In the genomic region with DNA sequence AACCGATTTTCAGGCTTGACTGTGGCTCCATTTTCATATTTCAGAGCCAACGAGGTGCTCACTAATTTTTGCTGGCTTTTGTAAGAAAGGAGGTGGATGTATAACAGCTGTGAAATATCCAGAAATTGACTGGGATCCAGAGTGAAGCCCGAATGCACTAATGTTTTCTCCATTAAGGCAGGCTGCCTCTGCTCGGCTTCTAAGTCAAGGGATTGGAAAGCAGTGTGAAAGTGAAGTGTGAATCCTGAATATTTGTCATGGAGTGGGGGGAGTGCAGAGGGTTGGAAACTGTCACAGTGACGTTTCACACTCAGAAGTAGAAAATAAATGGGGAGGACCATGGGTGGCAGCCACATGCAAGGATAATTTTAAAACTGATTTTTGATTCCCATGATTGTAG, we compare ENCODE assay signal across 23 cellular contexts.
DNase-seq lines count a peak whose midpoint lies in the region; ATAC-seq and TF ChIP-seq lines count a peak whose summit lies in the region.
"Had no signal": no experiment of that assay in that cellular context is flagged by ENCODE, and none has a peak within 500 bp of the region (broad histone marks: within the 10 kb centered on the region; RNA-seq: fewer than 3 reads in every experiment).

No MANE protein-coding gene starts in this region.

- H3K9me3 ChIP-seq in mammary epithelial cell (replicated peaks; ENCODE audit: insufficient read depth, low read length): no peaks in the 10 kb centered on the region
- H3K9me3 ChIP-seq in ovary: no peaks in the 10 kb centered on the region
- H3K9me3 ChIP-seq in vagina: no peaks in the 10 kb centered on the region
- H3K9me3 ChIP-seq in Peyer's patch: no peaks in the 10 kb centered on the region
- H3K9me3 ChIP-seq: A549, BLaER1 had no signal

- TF ChIP-seq CTCF in MCF 10A (IDR thresholded peaks at IDR 0.05; ENCODE audit: unreplicated experiment) (no peak), mammary epithelial cell (conservative IDR thresholded peaks at IDR 0.05 in 1 of 2, IDR thresholded peaks at IDR 0.05 in 1 of 2; ENCODE audit: extremely low read depth in 1 of 2, insufficient read depth in 1 of 2, low read depth in 1 of 2, low read length in 2 of 2) (no peak), fibroblast of the aortic adventitia (IDR thresholded peaks at IDR 0.05; ENCODE audit: insufficient read depth, low read length) (no peak), ovary (IDR thresholded peaks at IDR 0.05) (no peak), vagina (IDR thresholded peaks at IDR 0.05) (no peak), Peyer's patch (IDR thresholded peaks at IDR 0.05) (no peak)

- peaks cover 9% of the 10 kb centered on the region for H3K36me3 Mint-ChIP-seq in MCF 10A (ENCODE audit: insufficient read depth, unreplicated experiment)
- H3K36me3 Mint-ChIP-seq: stimulated activated naive B cell treated with anti-CD40 and anti-IgM and Interleukin-4, amounts not matched to agents 10 μg/mL and 1 μg/mL and 100 μg/mL, for 72 hours; type B pancreatic cell had no signal

- CTCF ChIA-PET in MCF 10A (lab: Yijun Ruan, JAX) (interaction anchor here (0.7 to 2.5 kb wide), 11 partner anchors 10 to 142 kb away, joined by 3 to 12 read pairs (median 4); no protein-coding TSS in a partner anchor), mammary epithelial cell (lab: Charles Lee; ENCODE audit: low non-redundant PET) (no interaction called here)

- ATAC-seq in GM19397 (IDR thresholded peaks at IDR 0.05; ENCODE audit: unreplicated experiment): no peak
- ATAC-seq: activated CD4-positive, CD25-positive, alpha-beta regulatory T cell treated with anti-CD3 and anti-CD28 coated beads, Interleukin-2, amount 50 U/mL, for 24 hours; activated T-cell treated with anti-CD3 and anti-CD28 coated beads, Interleukin-2, amount 50 U/mL, for 4 hours; effector memory CD8-positive, alpha-beta T cell; naive thymus-derived CD4-positive, alpha-beta T cell; stimulated activated naive B cell treated with anti-CD40 and anti-IgM and Interleukin-4, amounts not matched to agents 10 μg/mL and 1 μg/mL and 100 μg/mL, for 72 hours had no signal

- in situ Hi-C loops in mammary epithelial cell (cut with MboI; ENCODE audit: low sequenced_read_pairs in 2 of 2): no loop called here

- H3K4me1 Mint-ChIP-seq in MCF 10A (ENCODE audit: insufficient read depth, unreplicated experiment): peaks cover 42% of the 10 kb centered on the region
- H3K4me1 Mint-ChIP-seq: stimulated activated naive B cell treated with anti-CD40 and anti-IgM and Interleukin-4, amounts not matched to agents 10 μg/mL and 1 μg/mL and 100 μg/mL, for 72 hours had no signal

- no peak overlapping the region for H3K4me3 ChIP-seq in mammary epithelial cell (replicated peaks in 1 of 3; ENCODE audit: insufficient read depth in 1 of 3, low read depth in 2 of 3, low read length in 3 of 3)
- H3K4me3 ChIP-seq in fibroblast of the aortic adventitia (ENCODE audit: low read depth, low read length): no peak overlapping the region
- H3K4me3 ChIP-seq in ovary: peak overlapping the region; percentile 38
- H3K4me3 ChIP-seq in vagina: peak overlapping the region; percentile 27 to 30
- H3K4me3 ChIP-seq in Peyer's patch: no peak overlapping the region
- H3K4me3 ChIP-seq: A549, BLaER1 had no signal

- no peaks in the 10 kb centered on the region for H3K9me3 Mint-ChIP-seq in MCF 10A (ENCODE audit: unreplicated experiment)
- H3K9me3 Mint-ChIP-seq: activated T-cell treated with anti-CD3 and anti-CD28 coated beads, Interleukin-2, amount 50 U/mL, for 4 hours; type B pancreatic cell had no signal

- no peak overlapping the region for H3K4me2 ChIP-seq in mammary epithelial cell (ENCODE audit: insufficient read depth, low read depth, low read length)
- H3K4me2 ChIP-seq: BLaER1 had no signal

- BruUV-seq in MCF 10A (replicated peaks; lab: Mats Ljungman, UMichigan) (TSS peak; percentile 95), mammary epithelial cell (replicated peaks; lab: Mats Ljungman, UMichigan) (no TSS peak)

- H3K9ac ChIP-seq in mammary epithelial cell (ENCODE audit: insufficient read depth, low read length): no peak overlapping the region
- H3K9ac ChIP-seq: BLaER1 had no signal

- POLR2A ChIA-PET in MCF 10A (lab: Yijun Ruan, JAX): interaction anchor here (0.8 to 6.0 kb wide), 21 partner anchors 11 to 405 kb away, joined by 3 to 94 read pairs (median 6); a partner anchor contains a TSS

- TF ChIP-seq EP300 in ovary (IDR thresholded peaks at IDR 0.05): no peak

- peak; percentile 40 for DNase-seq in MCF 10A (ENCODE audit: unreplicated experiment)
- no peak for DNase-seq in mammary epithelial cell
- peak; percentile 7 for DNase-seq in fibroblast of the aortic adventitia (ENCODE audit: low read depth)
- peak in 1 of 5 donors; percentile 25 for DNase-seq in ovary
- no peak for DNase-seq in vagina (ENCODE audit: extremely low spot score in 2 of 2)
- DNase-seq in Peyer's patch: no peak
- DNase-seq in activated T-cell treated with anti-CD3 and anti-CD28 coated beads, Interleukin-2, amount 50 U/mL, for 48 hours: no peak
- DNase-seq: activated naive CD4-positive, alpha-beta T cell treated with anti-CD3 and anti-CD28 coated beads, Interleukin-2, amount 50 U/mL, for 16 hours; activated T-cell treated with anti-CD3 and anti-CD28 coated beads, Interleukin-2, amount 50 U/mL, for 4 hours; effector memory CD8-positive, alpha-beta T cell; hippocampal formation; islet precursor cell; mesendoderm; naive thymus-derived CD4-positive, alpha-beta T cell; NCI-H1105; stimulated activated CD4-positive, alpha-beta T cell treated with anti-CD3 and anti-CD28 coated beads, Interleukin-1b, Interleukin-23, amount 100 ng/mL, for 48 hours; stimulated activated naive B cell treated with anti-CD40 and anti-IgM and Interleukin-4, amounts not matched to agents 10 μg/mL and 1 μg/mL and 100 μg/mL, for 72 hours; T1000 had no signal

- intact Hi-C loops in MCF 10A (cut with micrococcal nuclease) (loop anchor here (5.0 kb wide), 1 partner anchor 121 kb away; no protein-coding TSS in a partner anchor), mammary epithelial cell (cut with micrococcal nuclease) (no loop called here), ovary (cut with DNase I) (loop anchor here in 1 of 4 donors (5.0 to 10.0 kb wide), 2 partner anchors 91 to 138 kb away; no protein-coding TSS in a partner anchor), vagina (cut with DNase I) (no loop called here)

- TF ChIP-seq POLR2A in ovary (IDR thresholded peaks at IDR 0.05) (no peak), vagina (IDR thresholded peaks at IDR 0.05) (no peak), Peyer's patch (IDR thresholded peaks at IDR 0.05) (no peak)

- no peak overlapping the region for H2AFZ ChIP-seq in mammary epithelial cell (ENCODE audit: low read depth, low read length)

- no peaks in the 10 kb centered on the region for H3K27me3 Mint-ChIP-seq in MCF 10A (ENCODE audit: insufficient read depth, unreplicated experiment)
- H3K27me3 Mint-ChIP-seq: stimulated activated naive B cell treated with anti-CD40 and anti-IgM and Interleukin-4, amounts not matched to agents 10 μg/mL and 1 μg/mL and 100 μg/mL, for 72 hours; type B pancreatic cell had no signal

- H3K79me2 ChIP-seq in mammary epithelial cell (ENCODE audit: insufficient read depth, low read length): no peaks in the 10 kb centered on the region

- no peaks in the 10 kb centered on the region for H4K20me1 ChIP-seq in mammary epithelial cell (ENCODE audit: insufficient read depth, low read length)
- H4K20me1 ChIP-seq: BLaER1 had no signal

- peak overlapping the region; percentile 90 for H3K4me3 Mint-ChIP-seq in MCF 10A (ENCODE audit: unreplicated experiment)
- H3K4me3 Mint-ChIP-seq: activated T-cell treated with anti-CD3 and anti-CD28 coated beads, Interleukin-2, amount 50 U/mL, for 4 hours; effector memory CD8-positive, alpha-beta T cell; naive thymus-derived CD4-positive, alpha-beta T cell; stimulated activated naive B cell treated with anti-CD40 and anti-IgM and Interleukin-4, amounts not matched to agents 10 μg/mL and 1 μg/mL and 100 μg/mL, for 72 hours had no signal

- 28% methylated on average over 5 of the region's 5 CpGs for WGBS in mammary epithelial cell (ENCODE audit: low coverage, missing lambda C conversion rate)
- 4 to 11% (median 7%) methylated on average over 5 of the region's 5 CpGs for WGBS in ovary, 3 donors

- no peaks in the 10 kb centered on the region for H3K36me3 ChIP-seq in mammary epithelial cell (ENCODE audit: insufficient read depth, low read length)
- H3K36me3 ChIP-seq in ovary: no peaks in the 10 kb centered on the region
- H3K36me3 ChIP-seq in vagina: no peaks in the 10 kb centered on the region
- no peaks in the 10 kb centered on the region for H3K36me3 ChIP-seq in Peyer's patch
- H3K36me3 ChIP-seq: BLaER1 had no signal

- dilution Hi-C loops in mammary epithelial cell (cut with HindIII; ENCODE audit: low sequenced_read_pairs): no loop called here

- H3K27ac ChIP-seq in mammary epithelial cell (ENCODE audit: insufficient read depth, low read depth, low read length) (no peak overlapping the region), ovary (peak overlapping the region; percentile 33 to 74), vagina (peak overlapping the region; percentile 62), Peyer's patch (no peak overlapping the region)
- H3K27ac ChIP-seq: A549, BLaER1 had no signal

- H3K27me3 ChIP-seq in mammary epithelial cell (ENCODE audit: insufficient read depth, low read length) (no peaks in the 10 kb centered on the region), ovary (no peaks in the 10 kb centered on the region), vagina (no peaks in the 10 kb centered on the region), Peyer's patch (no peaks in the 10 kb centered on the region)
- H3K27me3 ChIP-seq: BLaER1 had no signal

- H3K4me1 ChIP-seq in mammary epithelial cell (ENCODE audit: insufficient read depth, low read length) (peaks cover 11% of the 10 kb centered on the region), ovary (ENCODE audit: insufficient read depth) (peaks cover 4% of the 10 kb centered on the region), vagina (peaks cover 18% of the 10 kb centered on the region), Peyer's patch (no peaks in the 10 kb centered on the region)
- H3K4me1 ChIP-seq: BLaER1 had no signal

- peak overlapping the region; percentile 87 for H3K27ac Mint-ChIP-seq in MCF 10A (ENCODE audit: low read depth, unreplicated experiment)
- H3K27ac Mint-ChIP-seq: effector memory CD8-positive, alpha-beta T cell; stimulated activated naive B cell treated with anti-CD40 and anti-IgM and Interleukin-4, amounts not matched to agents 10 μg/mL and 1 μg/mL and 100 μg/mL, for 72 hours; type B pancreatic cell had no signal

Comparison
In these comparisons a context has a peak if more than half of its experiments do, and no peak if none do; other contexts are left out.
1. DNase-seq: peak in MCF 10A (single experiment) and fibroblast of the aortic adventitia (single experiment); none in mammary epithelial cell (single experiment), vagina (0 of 2), Peyer's patch (0 of 3) and activated T-cell treated with anti-CD3 and anti-CD28 coated beads, Interleukin-2, amount 50 U/mL, for 48 hours (0 of 2).
2. H3K27ac ChIP-seq: peak in ovary (2 of 2) and vagina (single experiment); none in mammary epithelial cell (single experiment) and Peyer's patch (0 of 4).
3. H3K4me3 ChIP-seq: peak in ovary (single experiment) and vagina (2 of 2); none in mammary epithelial cell (0 of 3), fibroblast of the aortic adventitia (single experiment) and Peyer's patch (0 of 4).